In the genomic region with DNA sequence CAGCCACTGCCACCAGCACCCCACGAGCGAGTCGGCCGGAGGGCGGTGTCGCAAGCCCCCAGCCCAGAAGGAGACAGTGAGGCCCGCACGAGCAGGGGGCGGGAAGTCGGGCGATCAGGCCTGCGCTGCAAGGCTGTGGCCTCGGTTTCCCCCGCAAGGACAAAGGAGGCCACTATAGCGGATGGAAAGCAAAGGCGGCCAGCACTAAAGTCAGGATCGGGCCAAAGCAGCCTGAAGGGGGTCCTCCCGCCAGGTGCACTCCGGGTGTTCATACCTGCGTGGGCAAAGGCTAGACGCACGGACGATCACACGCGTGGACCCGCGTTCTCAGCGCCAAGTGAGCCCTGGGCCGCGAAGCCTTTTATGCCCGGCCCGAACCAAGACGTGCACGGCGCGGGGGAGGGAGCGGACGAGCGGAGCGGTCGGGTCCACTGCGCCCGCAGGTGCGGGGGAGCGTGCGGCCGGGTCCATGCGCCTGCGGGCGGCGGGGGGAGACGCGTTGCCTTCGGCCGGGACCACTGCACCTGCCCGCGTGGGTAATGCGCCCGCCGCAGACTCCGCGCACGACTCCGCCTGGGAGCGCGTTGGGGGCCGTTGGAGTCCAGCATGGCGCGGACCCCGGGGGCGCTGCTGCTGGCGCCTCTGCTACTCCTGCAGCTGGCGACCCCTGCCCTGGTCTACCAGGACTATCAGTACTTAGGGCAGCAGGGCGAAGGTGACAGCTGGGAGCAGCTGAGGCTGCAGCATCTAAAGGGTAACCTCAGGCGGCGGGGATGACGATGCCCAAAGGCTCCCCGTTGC, we compare ENCODE assay signal across 7 cellular contexts.
A peak's percentile ranks its signal among the peaks of the same experiment; 100 is the strongest.
DNase-seq lines count a peak whose midpoint lies in the region; ATAC-seq and TF ChIP-seq lines count a peak whose summit lies in the region.

A gene (minus strand): TSS at position 335 of the 801 bp plus-strand sequence. CDS start 539 bp downstream, outside the sequence.
A gene (plus strand): TSS at position 604 of the 801 bp plus-strand sequence. CDS start 3 bp downstream, at position 607.

- in situ Hi-C loops in astrocyte of the spinal cord (cut with HindIII; ENCODE audit: low sequenced_read_pairs) = no loop called here

- peak within 1 kb of the TSS; percentile 71 for H3K9ac ChIP-seq in rectal smooth muscle tissue (ENCODE audit: low read length)

- H3K4me3 ChIP-seq in astrocyte of the spinal cord (ENCODE audit: low read depth, low read length) (peak within 1 kb of the TSS; percentile 87), rectal smooth muscle tissue (ENCODE audit: low read length) (peak within 1 kb of the TSS; percentile 85)

- H3K4me1 Mint-ChIP-seq in T-helper 2 cell treated with Interferon-gamma antibody and Interleukin-4, amounts not matched to agents 5 μg/mL and 100 μg/mL, for 36 hours (ENCODE audit: low read depth) = peaks cover 22% of the 10 kb centered on the region

- H3K27me3 ChIP-seq in rectal smooth muscle tissue (ENCODE audit: control insufficient read depth, insufficient read depth, low read length) = no peaks in the 10 kb centered on the region

- ATAC-seq in GM18502 (IDR thresholded peaks at IDR 0.05; ENCODE audit: poor library complexity, unreplicated experiment) (peak; percentile 57), HG03095 (IDR thresholded peaks at IDR 0.05; ENCODE audit: unreplicated experiment) (no peak)

- H3K27ac Mint-ChIP-seq in T-helper 2 cell treated with Interferon-gamma antibody and Interleukin-4, amounts not matched to agents 5 μg/mL and 100 μg/mL, for 36 hours = peak within 1 kb of the TSS; percentile 84

- H3K4me3 Mint-ChIP-seq in T-helper 2 cell treated with Interferon-gamma antibody and Interleukin-4, amounts not matched to agents 5 μg/mL and 100 μg/mL, for 36 hours = peak within 1 kb of the TSS; percentile 88

- peaks cover under 1% of the 10 kb centered on the region for H3K4me1 ChIP-seq in rectal smooth muscle tissue (ENCODE audit: control insufficient read depth, insufficient read depth, low read length)

- H3K36me3 Mint-ChIP-seq in T-helper 2 cell treated with Interferon-gamma antibody and Interleukin-4, amounts not matched to agents 5 μg/mL and 100 μg/mL, for 36 hours (ENCODE audit: low read depth) = peaks cover 11% of the 10 kb centered on the region

- H3K36me3 ChIP-seq in rectal smooth muscle tissue (ENCODE audit: control insufficient read depth, insufficient read depth, low read length) = peaks cover 12% of the 10 kb centered on the region

- DNase-seq in NCI-H1105 (lab: John Stamatoyannopoulos, UW) = peak; percentile 95
- DNase-seq in T-helper 2 cell treated with Interferon-gamma antibody and Interleukin-4, amounts not matched to agents 5 μg/mL and 100 μg/mL, for 36 hours (ENCODE audit: low spot score) = peak; percentile 78
- DNase-seq in astrocyte of the spinal cord (ENCODE audit: low read depth, low spot score) = peak; percentile 71
- peak in 44 of 51 donors; percentile 23 to 85 (median 70) for DNase-seq in hypothalamus (lab: John Stamatoyannopoulos, UW)

- peak; percentile 6 for TF ChIP-seq CTCF in astrocyte of the spinal cord (IDR thresholded peaks at IDR 0.05; ENCODE audit: low read depth, low read length)

- no peaks in the 10 kb centered on the region for H3K9me3 Mint-ChIP-seq in T-helper 2 cell treated with Interferon-gamma antibody and Interleukin-4, amounts not matched to agents 5 μg/mL and 100 μg/mL, for 36 hours

- H3K27me3 Mint-ChIP-seq in T-helper 2 cell treated with Interferon-gamma antibody and Interleukin-4, amounts not matched to agents 5 μg/mL and 100 μg/mL, for 36 hours (ENCODE audit: low read depth) = no peaks in the 10 kb centered on the region

- peak within 1 kb of the TSS; percentile 64 for H3K27ac ChIP-seq in rectal smooth muscle tissue (ENCODE audit: low read depth, low read length)
